In genomic region chr5:168128154-168128553, GRCh38 we compare ENCODE assay signal across 17 cellular contexts.
A peak's percentile ranks its signal among the peaks of the same experiment; 100 is the strongest.
DNase-seq lines count a peak whose midpoint lies in the region; ATAC-seq and TF ChIP-seq lines count a peak whose summit lies in the region.
"Had no signal": no experiment of that assay in that cellular context is flagged by ENCODE, and none has a peak within 500 bp of the region (broad histone marks: within the 10 kb centered on the region; RNA-seq: fewer than 3 reads in every experiment).

No MANE protein-coding gene starts in this region.

- ATAC-seq in WTC11 (no peak), HG03469 (IDR thresholded peaks at IDR 0.05; ENCODE audit: unreplicated experiment) (no peak)
- ATAC-seq: HCT116, HepG2 had no signal

- H3K4me3 Mint-ChIP-seq in neural progenitor cell (peak overlapping the region; percentile 47), WTC11 (no peak overlapping the region)
- H3K4me3 Mint-ChIP-seq: CD8-positive, alpha-beta memory T cell had no signal

- H3K27ac Mint-ChIP-seq in neural progenitor cell = peak overlapping the region; percentile 55
- no peak overlapping the region for H3K27ac Mint-ChIP-seq in WTC11

- no peaks in the 10 kb centered on the region for H4K20me1 ChIP-seq in neural progenitor cell (ENCODE audit: low read depth)
- H4K20me1 ChIP-seq: BLaER1 had no signal

- H3K36me3 ChIP-seq in neural progenitor cell = no peaks in the 10 kb centered on the region

- no peak overlapping the region for H3K9ac ChIP-seq in neural progenitor cell
- H3K9ac ChIP-seq: BLaER1, GM23248 had no signal

- peaks cover 39% of the 10 kb centered on the region for H3K36me3 Mint-ChIP-seq in neural progenitor cell
- no peaks in the 10 kb centered on the region for H3K36me3 Mint-ChIP-seq in WTC11
- H3K36me3 Mint-ChIP-seq: CD8-positive, alpha-beta memory T cell had no signal

- H3K4me1 ChIP-seq in neural progenitor cell = peaks cover 22% of the 10 kb centered on the region
- H3K4me1 ChIP-seq: BLaER1 had no signal

- H3K4me1 Mint-ChIP-seq in neural progenitor cell (peaks cover 65% of the 10 kb centered on the region), WTC11 (peaks cover 14% of the 10 kb centered on the region)
- H3K4me1 Mint-ChIP-seq: CD8-positive, alpha-beta memory T cell had no signal

- peaks cover 21% of the 10 kb centered on the region for H3F3A ChIP-seq in neural progenitor cell (ENCODE audit: low read depth)

- H3K27me3 Mint-ChIP-seq in neural progenitor cell (ENCODE audit: insufficient read depth, low read depth) (peaks cover 2% of the 10 kb centered on the region), WTC11 (ENCODE audit: low read depth) (no peaks in the 10 kb centered on the region; the same call in 1 of the 2 replicates)
- H3K27me3 Mint-ChIP-seq: CD8-positive, alpha-beta memory T cell had no signal

- H3K4me3 ChIP-seq in neural progenitor cell (no peak overlapping the region), coronary artery (no peak overlapping the region)
- H3K4me3 ChIP-seq: BLaER1, GM23248 had no signal

- POLR2A ChIA-PET in WTC11 (lab: Charles Lee) = interaction anchor here (0.6 kb wide), 1 partner anchor 230 kb away, joined by 4 read pairs; no protein-coding TSS in a partner anchor

- H3K4me2 ChIP-seq in neural progenitor cell = peak overlapping the region; percentile 65
- H3K4me2 ChIP-seq: BLaER1 had no signal

- H3K27ac ChIP-seq in neural progenitor cell (peak overlapping the region; percentile 50), coronary artery (no peak overlapping the region)
- H3K27ac ChIP-seq: BLaER1, GM23248 had no signal

- CTCF ChIA-PET in WTC11 (lab: Charles Lee) = interaction anchor here (1.1 to 1.6 kb wide), 2 partner anchors 14 to 80 kb away, joined by 3 to 6 read pairs; no protein-coding TSS in a partner anchor

- no peaks in the 10 kb centered on the region for H3K79me2 ChIP-seq in neural progenitor cell (ENCODE audit: low read depth)

- TF ChIP-seq CTCF in neural progenitor cell (IDR thresholded peaks at IDR 0.05) (no peak), coronary artery (IDR thresholded peaks at IDR 0.05) (no peak), WTC11 (IDR thresholded peaks at IDR 0.05) (no peak)

- H3K9me3 ChIP-seq in neural progenitor cell (ENCODE audit: low read depth) = no peaks in the 10 kb centered on the region
- H3K9me3 ChIP-seq: BLaER1 had no signal

- no peak overlapping the region for H2AFZ ChIP-seq in neural progenitor cell (replicated peaks)
- H2AFZ ChIP-seq: GM23248 had no signal

- peak; percentile 74 for DNase-seq in NCI-H82 (lab: John Stamatoyannopoulos, UW)
- DNase-seq in NCI-H82 treated with DMSO at 0.1 percent for 48 hours (lab: John Stamatoyannopoulos, UW; ENCODE audit: unreplicated experiment) = no peak
- DNase-seq in globus pallidus (ENCODE audit: low spot score) = peak; percentile 5
- DNase-seq in neural progenitor cell (ENCODE audit: low spot score) = peak; percentile 63
- no peak for DNase-seq in coronary artery (ENCODE audit: low spot score)
- DNase-seq in NCI-H1436 (lab: John Stamatoyannopoulos, UW) = no peak
- DNase-seq in WTC11 (ENCODE audit: low spot score) = no peak
- DNase-seq: 8988T; AML-193; CD8-positive, alpha-beta memory T cell; DMS53; GF-D8; GM23248 had no signal

- H3K27me3 ChIP-seq in neural progenitor cell = no peaks in the 10 kb centered on the region
- H3K27me3 ChIP-seq: BLaER1 had no signal

- H3K9me3 Mint-ChIP-seq in neural progenitor cell = peaks cover 8% of the 10 kb centered on the region
- H3K9me3 Mint-ChIP-seq in WTC11 = no peaks in the 10 kb centered on the region

TF ChIP-seq in WTC11, 78 proteins besides CTCF, POLR2A, EP300 and RAD21:
- TF ChIP-seq ZNF396 (CRISPR knock-in tag; IDR thresholded peaks at IDR 0.05; ENCODE audit: borderline replicate concordance) (no peak), NR3C1 (CRISPR knock-in tag; conservative IDR thresholded peaks at IDR 0.05; ENCODE audit: low read depth) (no peak), TEAD1 (CRISPR knock-in tag; IDR thresholded peaks at IDR 0.05) (no peak), ATF2 (CRISPR knock-in tag; IDR thresholded peaks at IDR 0.05; ENCODE audit: borderline replicate concordance, low read depth) (no peak), E2F1 (CRISPR knock-in tag; IDR thresholded peaks at IDR 0.05) (no peak), FOXP4 (CRISPR knock-in tag; IDR thresholded peaks at IDR 0.05) (no peak), MYBL2 (CRISPR knock-in tag; IDR thresholded peaks at IDR 0.05) (no peak), ZSCAN18 (CRISPR knock-in tag; IDR thresholded peaks at IDR 0.05) (no peak), NR1H2 (CRISPR knock-in tag; IDR thresholded peaks at IDR 0.05) (no peak), CREB1 (CRISPR knock-in tag; IDR thresholded peaks at IDR 0.05) (no peak), RORB (CRISPR knock-in tag; IDR thresholded peaks at IDR 0.05) (no peak), ZNF317 (CRISPR knock-in tag; IDR thresholded peaks at IDR 0.05; ENCODE audit: borderline replicate concordance, low read depth) (no peak), RELA (CRISPR knock-in tag; IDR thresholded peaks at IDR 0.05; ENCODE audit: borderline replicate concordance) (no peak), HMGXB4 (CRISPR knock-in tag; IDR thresholded peaks at IDR 0.05) (no peak)

Comparison
In these comparisons a context has a peak if more than half of its experiments do, and no peak if none do; other contexts are left out.
1. DNase-seq: peak in NCI-H82 (single experiment), globus pallidus (single experiment) and neural progenitor cell (single experiment); none in NCI-H82 treated with DMSO at 0.1 percent for 48 hours (single experiment), coronary artery (single experiment), NCI-H1436 (single experiment) and WTC11 (single experiment).